ENCODE assay signal across 1 cellular context in genomic region chr1:40161125-40161887, GRCh38.
TF ChIP-seq lines count a peak whose summit lies in the region.

A gene with protein sequence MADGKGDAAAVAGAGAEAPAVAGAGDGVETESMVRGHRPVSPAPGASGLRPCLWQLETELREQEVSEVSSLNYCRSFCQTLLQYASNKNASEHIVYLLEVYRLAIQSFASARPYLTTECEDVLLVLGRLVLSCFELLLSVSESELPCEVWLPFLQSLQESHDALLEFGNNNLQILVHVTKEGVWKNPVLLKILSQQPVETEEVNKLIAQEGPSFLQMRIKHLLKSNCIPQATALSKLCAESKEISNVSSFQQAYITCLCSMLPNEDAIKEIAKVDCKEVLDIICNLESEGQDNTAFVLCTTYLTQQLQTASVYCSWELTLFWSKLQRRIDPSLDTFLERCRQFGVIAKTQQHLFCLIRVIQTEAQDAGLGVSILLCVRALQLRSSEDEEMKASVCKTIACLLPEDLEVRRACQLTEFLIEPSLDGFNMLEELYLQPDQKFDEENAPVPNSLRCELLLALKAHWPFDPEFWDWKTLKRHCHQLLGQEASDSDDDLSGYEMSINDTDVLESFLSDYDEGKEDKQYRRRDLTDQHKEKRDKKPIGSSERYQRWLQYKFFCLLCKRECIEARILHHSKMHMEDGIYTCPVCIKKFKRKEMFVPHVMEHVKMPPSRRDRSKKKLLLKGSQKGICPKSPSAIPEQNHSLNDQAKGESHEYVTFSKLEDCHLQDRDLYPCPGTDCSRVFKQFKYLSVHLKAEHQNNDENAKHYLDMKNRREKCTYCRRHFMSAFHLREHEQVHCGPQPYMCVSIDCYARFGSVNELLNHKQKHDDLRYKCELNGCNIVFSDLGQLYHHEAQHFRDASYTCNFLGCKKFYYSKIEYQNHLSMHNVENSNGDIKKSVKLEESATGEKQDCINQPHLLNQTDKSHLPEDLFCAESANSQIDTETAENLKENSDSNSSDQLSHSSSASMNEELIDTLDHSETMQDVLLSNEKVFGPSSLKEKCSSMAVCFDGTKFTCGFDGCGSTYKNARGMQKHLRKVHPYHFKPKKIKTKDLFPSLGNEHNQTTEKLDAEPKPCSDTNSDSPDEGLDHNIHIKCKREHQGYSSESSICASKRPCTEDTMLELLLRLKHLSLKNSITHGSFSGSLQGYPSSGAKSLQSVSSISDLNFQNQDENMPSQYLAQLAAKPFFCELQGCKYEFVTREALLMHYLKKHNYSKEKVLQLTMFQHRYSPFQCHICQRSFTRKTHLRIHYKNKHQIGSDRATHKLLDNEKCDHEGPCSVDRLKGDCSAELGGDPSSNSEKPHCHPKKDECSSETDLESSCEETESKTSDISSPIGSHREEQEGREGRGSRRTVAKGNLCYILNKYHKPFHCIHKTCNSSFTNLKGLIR (N-terminal part only) (plus strand): TSS chr1:40161387. CDS start chr1:40161400, 13 bp downstream.

TF ChIP-seq in K562, 482 proteins besides CTCF, POLR2A, EP300 and RAD21 (continued from another document and continues in another):
- TF ChIP-seq, protein P1, sequence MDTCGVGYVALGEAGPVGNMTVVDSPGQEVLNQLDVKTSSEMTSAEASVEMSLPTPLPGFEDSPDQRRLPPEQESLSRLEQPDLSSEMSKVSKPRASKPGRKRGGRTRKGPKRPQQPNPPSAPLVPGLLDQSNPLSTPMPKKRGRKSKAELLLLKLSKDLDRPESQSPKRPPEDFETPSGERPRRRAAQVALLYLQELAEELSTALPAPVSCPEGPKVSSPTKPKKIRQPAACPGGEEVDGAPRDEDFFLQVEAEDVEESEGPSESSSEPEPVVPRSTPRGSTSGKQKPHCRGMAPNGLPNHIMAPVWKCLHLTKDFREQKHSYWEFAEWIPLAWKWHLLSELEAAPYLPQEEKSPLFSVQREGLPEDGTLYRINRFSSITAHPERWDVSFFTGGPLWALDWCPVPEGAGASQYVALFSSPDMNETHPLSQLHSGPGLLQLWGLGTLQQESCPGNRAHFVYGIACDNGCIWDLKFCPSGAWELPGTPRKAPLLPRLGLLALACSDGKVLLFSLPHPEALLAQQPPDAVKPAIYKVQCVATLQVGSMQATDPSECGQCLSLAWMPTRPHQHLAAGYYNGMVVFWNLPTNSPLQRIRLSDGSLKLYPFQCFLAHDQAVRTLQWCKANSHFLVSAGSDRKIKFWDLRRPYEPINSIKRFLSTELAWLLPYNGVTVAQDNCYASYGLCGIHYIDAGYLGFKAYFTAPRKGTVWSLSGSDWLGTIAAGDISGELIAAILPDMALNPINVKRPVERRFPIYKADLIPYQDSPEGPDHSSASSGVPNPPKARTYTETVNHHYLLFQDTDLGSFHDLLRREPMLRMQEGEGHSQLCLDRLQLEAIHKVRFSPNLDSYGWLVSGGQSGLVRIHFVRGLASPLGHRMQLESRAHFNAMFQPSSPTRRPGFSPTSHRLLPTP (IDR thresholded peaks at IDR 0.05; ENCODE audit: borderline replicate concordance, extremely low read depth, insufficient read length), result no peak
- TF ChIP-seq, protein P2, sequence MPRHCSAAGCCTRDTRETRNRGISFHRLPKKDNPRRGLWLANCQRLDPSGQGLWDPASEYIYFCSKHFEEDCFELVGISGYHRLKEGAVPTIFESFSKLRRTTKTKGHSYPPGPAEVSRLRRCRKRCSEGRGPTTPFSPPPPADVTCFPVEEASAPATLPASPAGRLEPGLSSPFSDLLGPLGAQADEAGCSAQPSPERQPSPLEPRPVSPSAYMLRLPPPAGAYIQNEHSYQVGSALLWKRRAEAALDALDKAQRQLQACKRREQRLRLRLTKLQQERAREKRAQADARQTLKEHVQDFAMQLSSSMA (CRISPR knock-in tag; IDR thresholded peaks at IDR 0.05), result no peak
- TF ChIP-seq MYBL2 (IDR thresholded peaks at IDR 0.05; ENCODE audit: low read depth) (no peak), MYBL2 (CRISPR knock-in tag; IDR thresholded peaks at IDR 0.05; ENCODE audit: borderline replicate concordance) (no peak), PYGO2 (tag; IDR thresholded peaks at IDR 0.05) (no peak), EWSR1 (IDR thresholded peaks at IDR 0.05; ENCODE audit: borderline replicate concordance, low read depth, partially characterized antibody) (no peak), CXXC5 (CRISPR knock-in tag; IDR thresholded peaks at IDR 0.05) (peak; percentile 100), ZNF668 (CRISPR knock-in tag; IDR thresholded peaks at IDR 0.05) (no peak), ZBTB1 (CRISPR knock-in tag; IDR thresholded peaks at IDR 0.05; ENCODE audit: borderline replicate concordance, low read depth) (no peak), STAG1 (CRISPR knock-in tag; IDR thresholded peaks at IDR 0.05; ENCODE audit: borderline replicate concordance) (no peak), BCOR (IDR thresholded peaks at IDR 0.05) (no peak), NBN (IDR thresholded peaks at IDR 0.05; ENCODE audit: low read depth) (peak; percentile 83), HNRNPL (IDR thresholded peaks at IDR 0.05; ENCODE audit: low read depth, low read length) (peak; percentile 56; the same call in 1 of the 2 replicates), PHF8 (IDR thresholded peaks at IDR 0.05; ENCODE audit: borderline replicate concordance, low read length) (peak; percentile 99), ASH1L (IDR thresholded peaks at IDR 0.05; ENCODE audit: borderline replicate concordance, low read depth, partially characterized antibody) (no peak), ESRRA (IDR thresholded peaks at IDR 0.05; ENCODE audit: borderline replicate concordance, low read depth) (no peak; the same call in 1 of the 2 replicates), RBM17 (IDR thresholded peaks at IDR 0.05; ENCODE audit: borderline replicate concordance, low read depth, low read length) (no peak), ZBED1 (IDR thresholded peaks at IDR 0.05) (no peak), SMARCA5 (IDR thresholded peaks at IDR 0.05) (no peak), PHF20 (IDR thresholded peaks at IDR 0.05; ENCODE audit: partially characterized antibody) (peak; percentile 99), ZNF561 (CRISPR knock-in tag; conservative IDR thresholded peaks at IDR 0.05) (no peak), FUS (optimal IDR thresholded peaks at IDR 0.05; ENCODE audit: low read depth, low read length) (no peak), DMBX1 (CRISPR knock-in tag; IDR thresholded peaks at IDR 0.05; ENCODE audit: borderline replicate concordance) (no peak), NR2F6 (CRISPR knock-in tag; IDR thresholded peaks at IDR 0.05) (no peak), ZNF347 (CRISPR knock-in tag; IDR thresholded peaks at IDR 0.05; ENCODE audit: low read depth) (no peak), CLOCK (CRISPR knock-in tag; IDR thresholded peaks at IDR 0.05; ENCODE audit: borderline replicate concordance) (0 out of 2 replicates have a peak, but pooled peaks have one; percentile 42), FOXA3 (CRISPR knock-in tag; conservative IDR thresholded peaks at IDR 0.05 in 1 of 2, IDR thresholded peaks at IDR 0.05 in 1 of 2) (no peak; a peak in 1 of 4 replicates), CSDE1 (IDR thresholded peaks at IDR 0.05) (peak in 1 of 2 experiments; percentile 97; a peak in 2 of 4 replicates), ZNF274 (IDR thresholded peaks at IDR 0.05; ENCODE audit: borderline replicate concordance, low read depth, low read length) (no peak), BDP1 (IDR thresholded peaks at IDR 0.05; ENCODE audit: insufficient read depth, insufficient read length) (no peak), ZNF395 (CRISPR knock-in tag; IDR thresholded peaks at IDR 0.05) (peak; percentile 79; the same call in 1 of the 2 replicates), PTTG1 (tag; IDR thresholded peaks at IDR 0.05; ENCODE audit: low read depth) (no peak), ZNF311 (CRISPR knock-in tag; IDR thresholded peaks at IDR 0.05) (no peak), POLR3A (IDR thresholded peaks at IDR 0.05; ENCODE audit: borderline replicate concordance, extremely low read depth, insufficient read depth, insufficient read length) (no peak), YBX1 (IDR thresholded peaks at IDR 0.05) (no peak), CREM (IDR thresholded peaks at IDR 0.05; ENCODE audit: low read depth) (peak; percentile 100), TEAD2 (tag; IDR thresholded peaks at IDR 0.05) (no peak), BMI1 (IDR thresholded peaks at IDR 0.05; ENCODE audit: low read length) (peak; percentile 45; the same call in 1 of the 2 replicates), ZNF224 (CRISPR knock-in tag; IDR thresholded peaks at IDR 0.05) (0 out of 2 replicates have a peak, but pooled peaks have one; percentile 44), NFE2L1 (tag; IDR thresholded peaks at IDR 0.05; ENCODE audit: borderline replicate concordance, low read depth) (no peak)
- TF ChIP-seq, protein P3, sequence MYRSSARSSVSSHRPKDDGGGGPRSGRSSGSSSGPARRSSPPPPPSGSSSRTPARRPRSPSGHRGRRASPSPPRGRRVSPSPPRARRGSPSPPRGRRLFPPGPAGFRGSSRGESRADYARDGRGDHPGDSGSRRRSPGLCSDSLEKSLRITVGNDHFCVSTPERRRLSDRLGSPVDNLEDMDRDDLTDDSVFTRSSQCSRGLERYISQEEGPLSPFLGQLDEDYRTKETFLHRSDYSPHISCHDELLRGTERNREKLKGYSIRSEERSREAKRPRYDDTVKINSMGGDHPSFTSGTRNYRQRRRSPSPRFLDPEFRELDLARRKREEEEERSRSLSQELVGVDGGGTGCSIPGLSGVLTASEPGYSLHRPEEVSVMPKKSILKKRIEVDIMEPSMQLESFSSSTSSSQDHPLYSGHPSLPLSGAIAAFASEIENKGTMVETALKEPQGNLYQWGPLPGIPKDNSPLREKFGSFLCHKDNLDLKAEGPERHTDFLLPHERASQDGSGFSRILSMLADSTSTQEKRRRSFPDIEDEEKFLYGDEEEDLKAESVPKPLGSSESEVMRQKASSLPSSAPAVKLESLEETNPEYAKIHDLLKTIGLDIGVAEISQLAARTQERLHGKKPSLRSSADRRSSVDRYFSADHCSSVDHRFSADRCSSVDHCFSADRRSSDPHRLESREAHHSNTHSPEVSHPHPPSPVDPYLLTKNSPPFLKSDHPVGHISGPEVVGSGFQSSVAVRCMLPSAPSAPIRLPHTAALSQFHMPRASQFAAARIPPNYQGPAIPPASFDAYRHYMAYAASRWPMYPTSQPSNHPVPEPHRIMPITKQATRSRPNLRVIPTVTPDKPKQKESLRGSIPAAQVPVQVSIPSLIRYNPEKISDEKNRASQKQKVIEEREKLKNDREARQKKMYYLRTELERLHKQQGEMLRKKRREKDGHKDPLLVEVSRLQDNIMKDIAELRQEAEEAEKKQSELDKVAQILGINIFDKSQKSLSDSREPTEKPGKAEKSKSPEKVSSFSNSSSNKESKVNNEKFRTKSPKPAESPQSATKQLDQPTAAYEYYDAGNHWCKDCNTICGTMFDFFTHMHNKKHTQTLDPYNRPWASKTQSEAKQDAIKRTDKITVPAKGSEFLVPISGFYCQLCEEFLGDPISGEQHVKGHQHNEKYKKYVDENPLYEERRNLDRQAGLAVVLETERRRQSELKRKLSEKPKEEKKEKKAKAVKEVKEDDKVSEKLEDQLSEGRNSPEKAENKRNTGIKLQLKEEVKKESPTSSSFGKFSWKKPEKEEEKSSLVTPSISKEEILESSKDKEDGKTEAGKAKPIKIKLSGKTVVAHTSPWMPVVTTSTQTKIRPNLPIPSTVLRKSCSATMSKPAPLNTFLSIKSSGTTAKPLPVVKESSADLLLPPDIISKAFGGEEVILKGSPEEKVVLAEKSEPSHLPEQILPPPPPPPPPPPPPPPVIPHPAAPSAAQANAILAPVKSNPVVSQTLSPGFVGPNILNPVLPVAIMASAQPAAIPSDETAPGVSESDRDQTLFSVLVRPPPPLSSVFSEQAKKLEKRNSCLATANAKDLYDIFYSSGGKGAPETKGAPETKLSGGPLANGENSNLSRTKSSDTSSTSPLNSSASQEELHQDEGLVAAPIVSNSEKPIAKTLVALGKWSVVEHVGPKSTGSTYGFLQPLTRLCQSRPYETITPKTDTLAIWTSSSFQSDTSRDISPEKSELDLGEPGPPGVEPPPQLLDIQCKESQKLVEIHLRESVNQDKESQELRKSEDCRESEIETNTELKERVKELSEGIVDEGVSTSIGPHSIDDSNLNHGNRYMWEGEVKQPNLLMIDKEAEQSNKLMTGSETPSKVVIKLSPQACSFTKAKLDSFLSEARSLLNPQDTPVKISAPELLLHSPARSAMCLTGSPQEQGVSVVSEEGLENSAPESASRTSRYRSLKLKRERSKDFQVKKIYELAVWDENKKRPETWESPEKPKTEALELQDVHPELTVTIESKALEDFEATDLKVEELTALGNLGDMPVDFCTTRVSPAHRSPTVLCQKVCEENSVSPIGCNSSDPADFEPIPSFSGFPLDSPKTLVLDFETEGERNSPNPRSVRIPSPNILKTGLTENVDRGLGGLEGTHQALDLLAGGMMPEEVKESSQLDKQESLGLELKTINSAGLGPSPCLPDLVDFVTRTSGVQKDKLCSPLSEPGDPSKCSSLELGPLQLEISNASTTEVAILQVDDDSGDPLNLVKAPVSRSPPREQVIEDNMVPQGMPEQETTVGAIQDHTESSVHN (IDR thresholded peaks at IDR 0.05; ENCODE audit: borderline replicate concordance in 1 of 2, low read depth in 1 of 2), result no peak
- TF ChIP-seq, protein P4, sequence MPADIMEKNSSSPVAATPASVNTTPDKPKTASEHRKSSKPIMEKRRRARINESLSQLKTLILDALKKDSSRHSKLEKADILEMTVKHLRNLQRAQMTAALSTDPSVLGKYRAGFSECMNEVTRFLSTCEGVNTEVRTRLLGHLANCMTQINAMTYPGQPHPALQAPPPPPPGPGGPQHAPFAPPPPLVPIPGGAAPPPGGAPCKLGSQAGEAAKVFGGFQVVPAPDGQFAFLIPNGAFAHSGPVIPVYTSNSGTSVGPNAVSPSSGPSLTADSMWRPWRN (IDR thresholded peaks at IDR 0.05; ENCODE audit: low read depth), result no peak
